Comparison of ENCODE assay signal across 20 cellular contexts in genomic region chrX:41518841-41519220, GRCh38.
A peak's percentile ranks its signal among the peaks of the same experiment; 100 is the strongest.
DNase-seq lines count a peak whose midpoint lies in the region; ATAC-seq and TF ChIP-seq lines count a peak whose summit lies in the region.
"Had no signal": no experiment of that assay in that cellular context is flagged by ENCODE, and none has a peak within 500 bp of the region (broad histone marks: within the 10 kb centered on the region; RNA-seq: fewer than 3 reads in every experiment).

No MANE protein-coding gene starts in this region.

- H3K4me3 Mint-ChIP-seq in activated CD4-positive, alpha-beta T cell treated with anti-CD3 and anti-CD28 coated beads, Interleukin-2, amount 10 ng/mL, durations not matched to agents 24 days and 14 days, result peak overlapping the region; percentile 29
- no peak overlapping the region for H3K4me3 Mint-ChIP-seq in activated naive CD8-positive, alpha-beta T cell treated with anti-CD3 and anti-CD28 coated beads, Interleukin-2, amount 50 U/mL, for 24 hours
- H3K4me3 Mint-ChIP-seq in progenitor cell of endocrine pancreas (ENCODE audit: low read depth) (no peak overlapping the region), HFFc6 (no peak overlapping the region)
- H3K4me3 Mint-ChIP-seq: nephron progenitor cell, WTC11 had no signal

- no peak for DNase-seq in activated CD4-positive, alpha-beta T cell treated with anti-CD3 and anti-CD28 coated beads, Interleukin-2, amount 10 ng/mL, durations not matched to agents 24 days and 14 days
- no peak for DNase-seq in activated CD4-positive, alpha-beta T cell treated with anti-CD3 and anti-CD28 coated beads for 48 hours
- peak; percentile 36 for DNase-seq in HT1080 (ENCODE audit: low read depth)
- DNase-seq in activated naive CD8-positive, alpha-beta T cell treated with anti-CD3 and anti-CD28 coated beads, Interleukin-2, amount 50 U/mL, for 24 hours, result no peak
- DNase-seq in progenitor cell of endocrine pancreas (ENCODE audit: low spot score, unreplicated experiment), result no peak
- DNase-seq in NCI-H187 (lab: John Stamatoyannopoulos, UW), result no peak
- DNase-seq in HFFc6, result no peak
- DNase-seq: activated CD8-positive, alpha-beta memory T cell treated with anti-CD3 and anti-CD28 coated beads, Interleukin-2, amount 50 U/mL, for 4 hours; activated naive CD4-positive, alpha-beta T cell treated with anti-CD3 and anti-CD28 coated beads, Interleukin-2, amount 50 U/mL, for 16 hours; brain microvascular endothelial cell; dermis blood vessel endothelial cell; erythroblast; mesendoderm; NCI-H2081 treated with DMSO at 0.1 percent for 48 hours; NCI-H526; nephron progenitor cell; PC-9; retina had no signal

- H3K4me1 Mint-ChIP-seq in activated CD4-positive, alpha-beta T cell treated with anti-CD3 and anti-CD28 coated beads, Interleukin-2, amount 10 ng/mL, durations not matched to agents 24 days and 14 days, result peaks cover 33% of the 10 kb centered on the region
- peaks cover 37% of the 10 kb centered on the region for H3K4me1 Mint-ChIP-seq in activated naive CD8-positive, alpha-beta T cell treated with anti-CD3 and anti-CD28 coated beads, Interleukin-2, amount 50 U/mL, for 24 hours
- peaks cover 14% of the 10 kb centered on the region for H3K4me1 Mint-ChIP-seq in progenitor cell of endocrine pancreas (ENCODE audit: low read depth)
- H3K4me1 Mint-ChIP-seq in HFFc6 (ENCODE audit: low read depth), result peaks cover 5% of the 10 kb centered on the region; the same call in 1 of the 2 replicates

- no peaks in the 10 kb centered on the region for H3K9me3 Mint-ChIP-seq in activated CD4-positive, alpha-beta T cell treated with anti-CD3 and anti-CD28 coated beads, Interleukin-2, amount 10 ng/mL, durations not matched to agents 24 days and 14 days
- H3K9me3 Mint-ChIP-seq in activated naive CD8-positive, alpha-beta T cell treated with anti-CD3 and anti-CD28 coated beads, Interleukin-2, amount 50 U/mL, for 24 hours, result no peaks in the 10 kb centered on the region
- H3K9me3 Mint-ChIP-seq in progenitor cell of endocrine pancreas (ENCODE audit: low read depth), result peaks cover 7% of the 10 kb centered on the region
- H3K9me3 Mint-ChIP-seq in HFFc6, result no peaks in the 10 kb centered on the region
- H3K9me3 Mint-ChIP-seq: WTC11 had no signal

- no peak for ATAC-seq in activated naive CD8-positive, alpha-beta T cell treated with anti-CD3 and anti-CD28 coated beads, Interleukin-2, amount 50 U/mL, for 24 hours
- ATAC-seq in GM21786 (IDR thresholded peaks at IDR 0.05; ENCODE audit: unreplicated experiment), result no peak
- ATAC-seq: WTC11 had no signal

- peak overlapping the region; percentile 60 for H3K27ac Mint-ChIP-seq in activated CD4-positive, alpha-beta T cell treated with anti-CD3 and anti-CD28 coated beads, Interleukin-2, amount 10 ng/mL, durations not matched to agents 24 days and 14 days
- H3K27ac Mint-ChIP-seq in activated naive CD8-positive, alpha-beta T cell treated with anti-CD3 and anti-CD28 coated beads, Interleukin-2, amount 50 U/mL, for 24 hours, result peak overlapping the region; percentile 14
- H3K27ac Mint-ChIP-seq in progenitor cell of endocrine pancreas (peak overlapping the region; percentile 24), HFFc6 (no peak overlapping the region)
- H3K27ac Mint-ChIP-seq: WTC11 had no signal

- peaks cover 10% of the 10 kb centered on the region for H3K36me3 Mint-ChIP-seq in activated CD4-positive, alpha-beta T cell treated with anti-CD3 and anti-CD28 coated beads, Interleukin-2, amount 10 ng/mL, durations not matched to agents 24 days and 14 days (ENCODE audit: low read depth)
- H3K36me3 Mint-ChIP-seq in activated naive CD8-positive, alpha-beta T cell treated with anti-CD3 and anti-CD28 coated beads, Interleukin-2, amount 50 U/mL, for 24 hours (ENCODE audit: low read depth), result peaks cover 2% of the 10 kb centered on the region
- H3K36me3 Mint-ChIP-seq in progenitor cell of endocrine pancreas (ENCODE audit: insufficient read depth) (peaks cover 3% of the 10 kb centered on the region), HFFc6 (ENCODE audit: low read depth) (peaks cover 4% of the 10 kb centered on the region; the same call in 1 of the 2 replicates)

- no peaks in the 10 kb centered on the region for H3K27me3 Mint-ChIP-seq in activated CD4-positive, alpha-beta T cell treated with anti-CD3 and anti-CD28 coated beads, Interleukin-2, amount 10 ng/mL, durations not matched to agents 24 days and 14 days
- no peaks in the 10 kb centered on the region for H3K27me3 Mint-ChIP-seq in activated naive CD8-positive, alpha-beta T cell treated with anti-CD3 and anti-CD28 coated beads, Interleukin-2, amount 50 U/mL, for 24 hours
- H3K27me3 Mint-ChIP-seq in progenitor cell of endocrine pancreas (no peaks in the 10 kb centered on the region), HFFc6 (ENCODE audit: insufficient read depth) (no peaks in the 10 kb centered on the region)

- intact Hi-C loops in activated CD4-positive, alpha-beta T cell treated with anti-CD3 and anti-CD28 coated beads, Interleukin-2, amount 10 ng/mL, durations not matched to agents 24 days and 14 days (cut with micrococcal nuclease), result loop anchor here (5.0 kb wide), 1 partner anchor 77 kb away; no protein-coding TSS in a partner anchor

- TF ChIP-seq CTCF in progenitor cell of endocrine pancreas (IDR thresholded peaks at IDR 0.05; ENCODE audit: unreplicated experiment), result no peak
- TF ChIP-seq CTCF in HFFc6 (IDR thresholded peaks at IDR 0.05), result no peak
